Comparison of ENCODE assay signal across 1 cellular context in the genomic region with DNA sequence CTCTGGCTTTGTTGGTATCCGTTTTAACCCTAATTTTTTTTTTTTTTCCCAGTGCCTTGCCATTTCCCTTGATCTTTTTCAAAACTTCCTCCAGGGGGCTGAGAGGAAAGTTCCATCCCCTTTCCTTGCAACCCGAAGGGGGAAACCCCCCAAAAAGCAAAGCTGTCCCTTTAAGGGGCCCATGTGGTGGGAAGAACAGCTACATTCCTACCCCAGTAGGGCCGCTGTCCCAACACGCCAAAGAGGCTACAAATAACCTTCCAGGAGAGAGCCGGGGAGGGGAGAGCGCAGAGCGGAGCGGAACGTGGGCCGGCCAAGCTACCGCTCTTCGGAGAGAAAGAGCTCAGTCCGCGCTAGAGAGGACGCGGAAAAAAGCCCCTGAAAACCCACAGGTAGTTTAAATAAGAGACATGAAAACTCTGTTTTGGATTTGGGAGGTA.
TF ChIP-seq lines count a peak whose summit lies in the region.

No MANE protein-coding gene starts in this region.

TF ChIP-seq in SK-N-SH, 30 proteins besides CTCF, POLR2A, EP300 and RAD21 (continued from another document):
- TF ChIP-seq ZBTB33 (IDR thresholded peaks at IDR 0.05; ENCODE audit: borderline replicate concordance, low read depth) (no peak), FOXM1 (IDR thresholded peaks at IDR 0.05; ENCODE audit: low read depth) (no peak)
- TF ChIP-seq, protein P1, sequence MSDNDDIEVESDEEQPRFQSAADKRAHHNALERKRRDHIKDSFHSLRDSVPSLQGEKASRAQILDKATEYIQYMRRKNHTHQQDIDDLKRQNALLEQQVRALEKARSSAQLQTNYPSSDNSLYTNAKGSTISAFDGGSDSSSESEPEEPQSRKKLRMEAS (IDR thresholded peaks at IDR 0.05; ENCODE audit: low read depth), result peak; percentile 56; the same call in 1 of the 2 replicates
